In genomic region chr20:15267935-15268334, GRCh38 we compare ENCODE assay signal across 25 cellular contexts.
DNase-seq lines count a peak whose midpoint lies in the region; ATAC-seq and TF ChIP-seq lines count a peak whose summit lies in the region.
"Had no signal": no experiment of that assay in that cellular context is flagged by ENCODE, and none has a peak within 500 bp of the region (broad histone marks: within the 10 kb centered on the region; RNA-seq: fewer than 3 reads in every experiment).

No MANE protein-coding gene starts in this region.

- no peak overlapping the region for H3K4me3 ChIP-seq in neuronal stem cell (ENCODE audit: low read length in 2 of 2)
- H3K4me3 ChIP-seq: hepatocyte, K562, MG63, skin epidermis had no signal

- H4K8ac ChIP-seq in neuronal stem cell (ENCODE audit: low read depth, low read length) = no peak overlapping the region

- H3K36me3 ChIP-seq in neuronal stem cell (replicated peaks in 1 of 2; ENCODE audit: control insufficient read depth in 2 of 2, insufficient read depth in 2 of 2, low read length in 2 of 2) = no peaks in the 10 kb centered on the region
- H3K36me3 ChIP-seq: MG63 had no signal

- peaks cover 0 to 7% of the 10 kb centered on the region in 2 donors for H3K4me1 ChIP-seq in neuronal stem cell (ENCODE audit: control insufficient read depth in 2 of 2, insufficient read depth in 1 of 2, low read depth in 1 of 2, low read length in 2 of 2)
- H3K4me1 ChIP-seq: foreskin keratinocyte had no signal

- no peak overlapping the region for H2BK12ac ChIP-seq in neuronal stem cell (ENCODE audit: low read length)

- no peak overlapping the region for H2AK5ac ChIP-seq in neuronal stem cell (ENCODE audit: low read depth, low read length)

- H3K9me3 ChIP-seq in neuronal stem cell (replicated peaks in 1 of 2; ENCODE audit: control insufficient read depth in 2 of 2, insufficient read depth in 1 of 2, low read depth in 1 of 2, low read length in 2 of 2) = peaks cover 0 to 9% of the 10 kb centered on the region in 2 donors
- H3K9me3 ChIP-seq: MG63 had no signal

- H3K27ac ChIP-seq in neuronal stem cell (replicated peaks; ENCODE audit: low read length) = no peak overlapping the region
- H3K27ac ChIP-seq: foreskin keratinocyte, hepatocyte, skin epidermis had no signal

- no peak overlapping the region for H3K4me2 ChIP-seq in neuronal stem cell (ENCODE audit: insufficient read depth, low read length, poor library complexity, severe bottlenecking)
- H3K4me2 ChIP-seq: hepatocyte had no signal

- no peak overlapping the region for H3K4ac ChIP-seq in neuronal stem cell (ENCODE audit: low read length)

- no peak overlapping the region for H3K18ac ChIP-seq in neuronal stem cell (ENCODE audit: low read length)

- H3K23ac ChIP-seq in neuronal stem cell (ENCODE audit: low read depth, low read length, poor library complexity) = no peak overlapping the region

- no peak overlapping the region for H4K91ac ChIP-seq in neuronal stem cell (ENCODE audit: low read depth, low read length, poor library complexity)

- H3K9ac ChIP-seq in neuronal stem cell (ENCODE audit: low read depth, low read length, poor library complexity) = no peak overlapping the region

- TF ChIP-seq CTCF in GM13977 (IDR thresholded peaks at IDR 0.05; ENCODE audit: extremely low read depth, insufficient read depth, missing control alignments) = peak; percentile 4

- DNase-seq in GM13977 (ENCODE audit: low spot score) = no peak
- no peak for DNase-seq in neuronal stem cell (ENCODE audit: low spot score)
- DNase-seq in cerebellum (ENCODE audit: low spot score) = no peak
- DNase-seq: activated CD4-positive, alpha-beta T cell treated with anti-CD3 and anti-CD28 coated beads, Interleukin-2, amount 10 ng/mL, durations not matched to agents 24 days and 14 days; activated naive CD4-positive, alpha-beta T cell; activated T-cell treated with anti-CD3 and anti-CD28 coated beads, Interleukin-2, amount 50 U/mL, for 48 hours; amygdala; cortex of kidney; EL; foreskin keratinocyte; mesenchymal stem cell; MG63; NCI-H1436 treated with DMSO at 0.1 percent for 48 hours; NCI-H2107; NCI-H446; nucleus accumbens; OCI-M1 had no signal

- no peak overlapping the region for H2BK120ac ChIP-seq in neuronal stem cell (ENCODE audit: low read depth, low read length)

- H3K14ac ChIP-seq in neuronal stem cell (ENCODE audit: low read length) = no peak overlapping the region

- H2BK15ac ChIP-seq in neuronal stem cell (ENCODE audit: low read length) = no peak overlapping the region

- no peaks in the 10 kb centered on the region for H3K79me1 ChIP-seq in neuronal stem cell (ENCODE audit: low read depth, low read length)

- no peaks in the 10 kb centered on the region for H3K27me3 ChIP-seq in neuronal stem cell (ENCODE audit: control insufficient read depth in 3 of 3, insufficient read depth in 3 of 3, low read depth in 1 of 3, low read length in 3 of 3)
- H3K27me3 ChIP-seq: foreskin keratinocyte, hepatocyte, MG63 had no signal

- in situ Hi-C loops in GM13977 (cut with MboI; ENCODE audit: low pct_unique_long_range_greater_than_20kb, low sequenced_read_pairs, unreplicated experiment) = no loop called here

- H2BK5ac ChIP-seq in neuronal stem cell (ENCODE audit: low read length) = no peak overlapping the region

- WGBS in neuronal stem cell (ENCODE audit: extremely low coverage in 2 of 2, insufficient read length in 2 of 2, insufficient replicate concordance in 1 of 2), 2 donors = no CpG with 5 or more reads among the region's 1 CpG

- ATAC-seq in GM19438 (IDR thresholded peaks at IDR 0.05; ENCODE audit: low read depth, unreplicated experiment) = peak; percentile 64
- ATAC-seq in HG02884 (IDR thresholded peaks at IDR 0.05; ENCODE audit: unreplicated experiment) = peak; percentile 65
- no peak for ATAC-seq in HG03521 (IDR thresholded peaks at IDR 0.05; ENCODE audit: unreplicated experiment)
- no peak for ATAC-seq in HG03135 (IDR thresholded peaks at IDR 0.05; ENCODE audit: unreplicated experiment)
- ATAC-seq: esophagus mucosa, foreskin keratinocyte, K562 had no signal

- peak overlapping the region; percentile 56 for H2AFZ ChIP-seq in neuronal stem cell (ENCODE audit: low read length)
- H2AFZ ChIP-seq: hepatocyte had no signal

Comparison
In these comparisons a context has a peak if more than half of its experiments do, and no peak if none do; other contexts are left out.
1. ATAC-seq: peak in GM19438 (single experiment) and HG02884 (single experiment); none in HG03521 (single experiment) and HG03135 (single experiment).